ENCODE assay signal across 32 cellular contexts in the genomic region with DNA sequence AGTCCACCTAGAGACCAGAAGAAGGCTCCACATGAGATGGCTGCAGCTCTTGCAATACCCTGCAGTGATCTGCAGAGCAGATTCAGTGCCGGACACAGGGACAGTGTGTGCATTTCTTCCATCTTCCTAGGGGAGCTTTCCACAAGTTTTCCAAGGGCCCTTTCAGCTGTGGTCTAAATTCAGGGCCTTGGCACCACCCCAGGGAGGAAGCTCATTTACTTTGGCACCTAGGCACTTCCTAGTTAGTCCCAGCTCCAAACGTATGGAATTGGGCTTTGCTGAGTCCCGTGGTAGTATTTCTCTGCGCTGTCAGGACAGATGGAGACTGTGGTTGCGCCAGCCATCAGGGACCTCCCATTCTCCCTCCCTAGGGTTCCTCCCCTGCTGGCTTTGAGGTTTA.
"Had no signal": no experiment of that assay in that cellular context is flagged by ENCODE, and none has a peak within 500 bp of the region (broad histone marks: within the 10 kb centered on the region; RNA-seq: fewer than 3 reads in every experiment).

No MANE protein-coding gene starts in this region.

- H3K9me3 ChIP-seq: adrenal gland, body of pancreas, breast epithelium had no signal

- H3K27ac Mint-ChIP-seq: activated B cell treated with CpG ODN at 0.5 μM for 24 hours; activated CD4-positive, alpha-beta memory T cell treated with anti-CD3 and anti-CD28 coated beads for 36 hours; activated CD8-positive, alpha-beta T cell treated with anti-CD3 and anti-CD28 coated beads for 36 hours; activated naive CD4-positive, alpha-beta T cell treated with anti-CD3 and anti-CD28 coated beads for 36 hours; activated naive CD4-positive, alpha-beta T cell treated with anti-CD3 and anti-CD28 coated beads, Interleukin-2, amount 50 U/mL, for 72 hours; activated naive CD8-positive, alpha-beta T cell treated with anti-CD3 and anti-CD28 coated beads for 36 hours; activated T-cell treated with anti-CD3 and anti-CD28 coated beads, Interleukin-2, amount 50 U/mL, for 72 hours; activated T-helper 1 cell treated with anti-CD3 and anti-CD28 coated beads, Interleukin-12 subunit alpha, Interleukin-12 subunit beta, Interleukin-2, Interleukin-4 antibody, amounts not matched to agents 30 ng/mL and 10 ng/mL and 1 ng/mL, durations not matched to agents 14 hours and 24 hours and 36 hours; activated T-helper 17 cell treated with anti-CD3 and anti-CD28 coated beads, Interleukin-2, amount 50 U/mL, for 72 hours; T-helper 17 cell; T-helper 2 cell treated with Interferon-gamma antibody and Interleukin-4, amounts not matched to agents 5 μg/mL and 100 μg/mL, for 36 hours had no signal

- H3K36me3 Mint-ChIP-seq: activated CD4-positive, alpha-beta memory T cell treated with anti-CD3 and anti-CD28 coated beads for 36 hours; activated naive CD4-positive, alpha-beta T cell treated with anti-CD3 and anti-CD28 coated beads, Interleukin-2, amount 50 U/mL, for 72 hours; activated naive CD8-positive, alpha-beta T cell treated with anti-CD3 and anti-CD28 coated beads for 36 hours had no signal

- H3K4me3 Mint-ChIP-seq: activated B cell treated with CpG ODN at 0.5 μM for 24 hours; activated CD4-positive, alpha-beta memory T cell treated with anti-CD3 and anti-CD28 coated beads for 36 hours; activated CD8-positive, alpha-beta T cell treated with anti-CD3 and anti-CD28 coated beads for 36 hours; activated naive CD4-positive, alpha-beta T cell treated with anti-CD3 and anti-CD28 coated beads for 36 hours; activated naive CD8-positive, alpha-beta T cell treated with anti-CD3 and anti-CD28 coated beads for 36 hours; activated T-cell treated with anti-CD3 and anti-CD28 coated beads, Interleukin-2, amount 50 U/mL, for 4 hours; activated T-cell treated with anti-CD3 and anti-CD28 coated beads, Interleukin-2, amount 50 U/mL, for 72 hours; activated T-helper 1 cell treated with anti-CD3 and anti-CD28 coated beads, Interleukin-12 subunit alpha, Interleukin-12 subunit beta, Interleukin-2, Interleukin-4 antibody, amounts not matched to agents 30 ng/mL and 10 ng/mL and 1 ng/mL, durations not matched to agents 14 hours and 24 hours and 36 hours; activated T-helper 17 cell treated with anti-CD3 and anti-CD28 coated beads, Interleukin-2, amount 50 U/mL, for 72 hours; T-helper 17 cell; T-helper 2 cell treated with Interferon-gamma antibody and Interleukin-4, amounts not matched to agents 5 μg/mL and 100 μg/mL, for 36 hours had no signal

- H3K4me3 ChIP-seq: adrenal gland, body of pancreas, breast epithelium had no signal

- ATAC-seq: activated CD8-positive, alpha-beta T cell treated with anti-CD3 and anti-CD28 coated beads for 36 hours; activated naive CD4-positive, alpha-beta T cell treated with anti-CD3 and anti-CD28 coated beads, Interleukin-2, amount 50 U/mL, for 72 hours; activated T-cell treated with anti-CD3 and anti-CD28 coated beads, Interleukin-2, amount 50 U/mL, for 4 hours; activated T-cell treated with anti-CD3 and anti-CD28 coated beads, Interleukin-2, amount 50 U/mL, for 72 hours; activated T-helper 17 cell treated with anti-CD3 and anti-CD28 coated beads, Interleukin-2, amount 50 U/mL, for 72 hours; body of pancreas; T-helper 17 cell had no signal

- H3K9me3 Mint-ChIP-seq: activated B cell treated with CpG ODN at 0.5 μM for 24 hours; activated CD4-positive, alpha-beta memory T cell treated with anti-CD3 and anti-CD28 coated beads for 36 hours; activated CD8-positive, alpha-beta T cell treated with anti-CD3 and anti-CD28 coated beads for 36 hours; activated naive CD4-positive, alpha-beta T cell treated with anti-CD3 and anti-CD28 coated beads for 36 hours; activated naive CD4-positive, alpha-beta T cell treated with anti-CD3 and anti-CD28 coated beads, Interleukin-2, amount 50 U/mL, for 72 hours; activated naive CD8-positive, alpha-beta T cell treated with anti-CD3 and anti-CD28 coated beads for 36 hours; activated T-cell treated with anti-CD3 and anti-CD28 coated beads, Interleukin-2, amount 50 U/mL, for 4 hours; activated T-cell treated with anti-CD3 and anti-CD28 coated beads, Interleukin-2, amount 50 U/mL, for 72 hours; activated T-helper 1 cell treated with anti-CD3 and anti-CD28 coated beads, Interleukin-12 subunit alpha, Interleukin-12 subunit beta, Interleukin-2, Interleukin-4 antibody, amounts not matched to agents 30 ng/mL and 10 ng/mL and 1 ng/mL, durations not matched to agents 14 hours and 24 hours and 36 hours; activated T-helper 17 cell treated with anti-CD3 and anti-CD28 coated beads, Interleukin-2, amount 50 U/mL, for 72 hours; T-helper 2 cell treated with Interferon-gamma antibody and Interleukin-4, amounts not matched to agents 5 μg/mL and 100 μg/mL, for 36 hours had no signal

- H3K36me3 ChIP-seq: adrenal gland, brain microvascular endothelial cell, breast epithelium had no signal

- H3K27me3 ChIP-seq: adrenal gland, body of pancreas, brain microvascular endothelial cell, breast epithelium had no signal

- H3K4me1 ChIP-seq: breast epithelium had no signal

- H3K27ac ChIP-seq: adrenal gland, body of pancreas, brain microvascular endothelial cell, breast epithelium, VCaP had no signal

- DNase-seq: activated B cell treated with CpG ODN at 0.5 μM for 24 hours; activated CD4-positive, alpha-beta memory T cell treated with anti-CD3 and anti-CD28 coated beads for 36 hours; activated CD4-positive, alpha-beta T cell treated with anti-CD3 and anti-CD28 coated beads for 4 hours; activated CD4-positive, alpha-beta T cell treated with anti-CD3 and anti-CD28 coated beads, Interleukin-2, amount 50 U/mL, for 1 hour; activated CD4-positive, alpha-beta T cell treated with anti-CD3 and anti-CD28 coated beads, Interleukin-2, amount 50 U/mL, for 4 hours; activated CD4-positive, CD25-positive, alpha-beta regulatory T cell treated with anti-CD3 and anti-CD28 coated beads, Interleukin-2, amount 50 U/mL, for 72 hours; activated CD8-positive, alpha-beta memory T cell treated with anti-CD3 and anti-CD28 coated beads, Interleukin-2, amount 50 U/mL, for 4 hours; activated CD8-positive, alpha-beta T cell treated with anti-CD3 and anti-CD28 coated beads for 36 hours; activated effector memory CD4-positive, alpha-beta T cell treated with anti-CD3 and anti-CD28 coated beads, Interleukin-2, amount 50 U/mL, for 16 hours; activated gamma-delta T cell treated with Interleukin-2 at 50 U/mL for 16 hours; activated naive CD4-positive, alpha-beta T cell; activated naive CD4-positive, alpha-beta T cell treated with anti-CD3 and anti-CD28 coated beads for 36 hours; activated naive CD4-positive, alpha-beta T cell treated with anti-CD3 and anti-CD28 coated beads, Interleukin-2, amount 50 U/mL, for 16 hours; activated naive CD8-positive, alpha-beta T cell treated with anti-CD3 and anti-CD28 coated beads for 36 hours; activated T-cell treated with anti-CD3 and anti-CD28 coated beads for 4 hours; activated T-cell treated with anti-CD3 and anti-CD28 coated beads, Interleukin-2, amount 50 U/mL, for 1 hour; activated T-cell treated with anti-CD3 and anti-CD28 coated beads, Interleukin-2, amount 50 U/mL, for 4 hours; activated T-cell treated with anti-CD3 and anti-CD28 coated beads, Interleukin-2, amount 50 U/mL, for 72 hours; adrenal gland; amniotic stem cell; aorta; body of pancreas; brain microvascular endothelial cell; central memory CD4-positive, alpha-beta T cell; T-helper 17 cell; T-helper 9 cell had no signal
